Comparison of ENCODE assay signal across 18 cellular contexts in the genomic region with DNA sequence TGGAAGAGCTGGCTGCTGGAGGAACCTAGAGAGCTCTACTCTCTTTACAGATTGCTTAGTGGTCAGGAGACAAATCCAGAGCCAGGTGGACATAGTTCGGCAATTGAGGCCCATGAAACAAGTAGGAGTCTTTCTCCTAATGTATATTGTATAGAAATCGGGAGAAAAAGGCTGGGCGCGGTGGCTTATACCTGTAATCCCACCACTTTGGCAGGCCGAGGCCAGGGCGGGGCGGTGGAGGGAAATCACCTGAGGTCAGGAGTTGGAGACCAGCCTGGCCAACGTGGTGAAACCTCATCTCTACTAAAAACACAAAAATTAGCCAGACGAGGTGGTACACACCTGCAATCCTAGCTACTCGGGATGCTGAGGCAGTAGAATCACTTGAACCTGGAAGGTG. TPM values are rescaled to one million over a fixed set of nuclear protein-coding genes. Genes with fewer than 3 reads are reported as not detected.
DNase-seq lines count a peak whose midpoint lies in the region; ATAC-seq and TF ChIP-seq lines count a peak whose summit lies in the region.
"Had no signal": no experiment of that assay in that cellular context is flagged by ENCODE, and none has a peak within 500 bp of the region (broad histone marks: within the 10 kb centered on the region; RNA-seq: fewer than 3 reads in every experiment).

No MANE protein-coding gene starts in this region.

- no peak overlapping the region for H3K27ac ChIP-seq in spleen
- H3K27ac ChIP-seq: 22Rv1; A549; BLaER1 treated with 17β-estradiol and CSF1 and Interleukin-3, amounts not matched to agents 10 nM and 100 nM; C4-2B had no signal

- no peaks in the 10 kb centered on the region for H3K4me1 Mint-ChIP-seq in nephron progenitor cell
- H3K4me1 Mint-ChIP-seq: B cell had no signal

- peaks cover 29% of the 10 kb centered on the region for H3K36me3 Mint-ChIP-seq in nephron progenitor cell (ENCODE audit: low read depth)

- intact Hi-C loops in spleen (cut with DNase I; ENCODE audit: low total_unique reads), result no loop called here

- no peak for TF ChIP-seq POLR2A in spleen (IDR thresholded peaks at IDR 0.05)

- ATAC-seq in GM21381 (IDR thresholded peaks at IDR 0.05; ENCODE audit: unreplicated experiment), result no peak
- no peak for ATAC-seq in GM19452 (IDR thresholded peaks at IDR 0.05; ENCODE audit: unreplicated experiment)
- ATAC-seq: A549; CD8-positive, alpha-beta T cell had no signal

- no peaks in the 10 kb centered on the region for H3K9me3 Mint-ChIP-seq in nephron progenitor cell
- H3K9me3 Mint-ChIP-seq: CD4-positive, alpha-beta T cell; CD8-positive, alpha-beta T cell had no signal

- no peak overlapping the region for H3K4me3 Mint-ChIP-seq in nephron progenitor cell
- H3K4me3 Mint-ChIP-seq: B cell; CD4-positive, alpha-beta T cell; CD8-positive, alpha-beta T cell had no signal

- H3K4me1 ChIP-seq in spleen, result peaks cover 0 to 18% (median 0%) of the 10 kb centered on the region in 6 donors
- H3K4me1 ChIP-seq: A549; BLaER1 treated with 17β-estradiol and CSF1 and Interleukin-3, amounts not matched to agents 10 nM and 100 nM; Caco-2 had no signal

- no peaks in the 10 kb centered on the region for H3K27me3 Mint-ChIP-seq in nephron progenitor cell (ENCODE audit: low read depth, poor library complexity)
- H3K27me3 Mint-ChIP-seq: B cell; CD4-positive, alpha-beta T cell had no signal

- H3K27me3 ChIP-seq in spleen (replicated peaks in 1 of 7), result no peaks in the 10 kb centered on the region
- H3K27me3 ChIP-seq: BLaER1 treated with 17β-estradiol and CSF1 and Interleukin-3, amounts not matched to agents 10 nM and 100 nM had no signal

- peak; percentile 17 for DNase-seq in activated effector memory CD4-positive, alpha-beta T cell treated with anti-CD3 and anti-CD28 coated beads, Interleukin-2, amount 50 U/mL, for 16 hours
- DNase-seq in activated effector memory CD4-positive, alpha-beta T cell treated with Interleukin-2 at 50 U/mL for 16 hours, result no peak
- DNase-seq in nephron progenitor cell (no peak), spleen (peak; percentile 57)
- DNase-seq: AML-193; Calu3; CD4-positive, alpha-beta T cell; CD8-positive, alpha-beta T cell; DMS79 treated with DMSO at 0.1 percent for 48 hours; GF-D8 had no signal

- H3K36me3 ChIP-seq in spleen, result peaks cover 0 to 100% (median 18%) of the 10 kb centered on the region in 6 donors

- H3K9me3 ChIP-seq in spleen, result no peaks in the 10 kb centered on the region
- H3K9me3 ChIP-seq: A549; BLaER1 treated with 17β-estradiol and CSF1 and Interleukin-3, amounts not matched to agents 10 nM and 100 nM; Caco-2 had no signal

- H3K4me3 ChIP-seq in spleen, result no peak overlapping the region
- H3K4me3 ChIP-seq: A549; BLaER1 treated with 17β-estradiol and CSF1 and Interleukin-3, amounts not matched to agents 10 nM and 100 nM had no signal

- H3K27ac Mint-ChIP-seq in nephron progenitor cell, result peak overlapping the region; percentile 61
- H3K27ac Mint-ChIP-seq: B cell; CD4-positive, alpha-beta T cell; CD8-positive, alpha-beta T cell had no signal

- no peak for TF ChIP-seq CTCF in nephron progenitor cell (IDR thresholded peaks at IDR 0.05)
- TF ChIP-seq CTCF in spleen (IDR thresholded peaks at IDR 0.05 in 8 of 11, conservative IDR thresholded peaks at IDR 0.05 in 3 of 11), result no peak

- WGBS in spleen, 5 donors, result 92 to 96% (median 95%) methylated on average over 10 of the region's 10 CpGs

RNA-seq across cellular contexts. Expression of a gene that starts 10.8 kb away (rescaled TPM):
- total RNA-seq in spleen, result 10 to 100 TPM; 22.8 to 36.7 (median 32.4) TPM
- polyA plus RNA-seq in spleen, result 1 to 10 TPM; 1.4 to 4.3 (median 2.2) TPM

RNA-seq across cellular contexts. Expression of a gene that starts 49.5 kb away (rescaled TPM):
- total RNA-seq in spleen, result 10 to 100 TPM; 22.2 to 27.4 (median 24.1) TPM
- polyA plus RNA-seq in spleen, result 1 to 10 TPM; 7.0 to 9.0 (median 7.2) TPM

Comparison
In these comparisons a context has a peak if more than half of its experiments do, and no peak if none do; other contexts are left out.
1. DNase-seq: peak in activated effector memory CD4-positive, alpha-beta T cell treated with anti-CD3 and anti-CD28 coated beads, Interleukin-2, amount 50 U/mL, for 16 hours (single experiment) and spleen (single experiment); none in activated effector memory CD4-positive, alpha-beta T cell treated with Interleukin-2 at 50 U/mL for 16 hours (single experiment) and nephron progenitor cell (single experiment).